23 cellular contexts compared by ENCODE assay signal in genomic region chr20:63256954-63257353, GRCh38. TPM values are rescaled to one million over a fixed set of nuclear protein-coding genes. Genes with fewer than 3 reads are reported as not detected.
DNase-seq lines count a peak whose midpoint lies in the region; ATAC-seq, FAIRE-seq and TF ChIP-seq lines count a peak whose summit lies in the region.
"Had no signal": no experiment of that assay in that cellular context is flagged by ENCODE, and none has a peak within 500 bp of the region (broad histone marks: within the 10 kb centered on the region; RNA-seq: fewer than 3 reads in every experiment).

No MANE protein-coding gene starts in this region.

- H3K36me3 Mint-ChIP-seq in nephron (ENCODE audit: low read depth) = no peaks in the 10 kb centered on the region
- H3K36me3 Mint-ChIP-seq in stimulated activated naive B cell treated with anti-CD40 and anti-IgM and Interleukin-4, amounts not matched to agents 10 μg/mL and 1 μg/mL and 100 μg/mL, for 72 hours = no peaks in the 10 kb centered on the region

- no peak for DNase-seq in HTR-8/SVneo (ENCODE audit: insufficient read length, low spot score)
- DNase-seq in bronchial epithelial cell (ENCODE audit: low read depth) = no peak
- DNase-seq in stimulated activated naive B cell treated with anti-CD40 and anti-IgM and Interleukin-4, amounts not matched to agents 10 μg/mL and 1 μg/mL and 100 μg/mL, for 72 hours = no peak
- no peak for DNase-seq in nucleus accumbens (lab: John Stamatoyannopoulos, UW)
- DNase-seq in Right ventricle myocardium inferior (ENCODE audit: missing footprints) = no peak
- no peak for DNase-seq in stimulated activated naive CD8-positive, alpha-beta T cell treated with anti-CD3 and anti-CD28 coated beads, Interleukin-15, amount 100 ng/mL, for 72 hours
- DNase-seq: Calu3; CD8-positive, alpha-beta memory T cell; DMS153; GM23248; Kasumi-1; NCI-H1694; NCI-H2081 treated with DMSO at 0.1 percent for 48 hours; NCI-H446; OCI-M1; SHP77; SK-N-SH had no signal

- peak overlapping the region; percentile 9 to 99 (median 98) for H3K27ac Mint-ChIP-seq in nephron
- peak overlapping the region; percentile 37 for H3K27ac Mint-ChIP-seq in stimulated activated naive B cell treated with anti-CD40 and anti-IgM and Interleukin-4, amounts not matched to agents 10 μg/mL and 1 μg/mL and 100 μg/mL, for 72 hours
- no peak overlapping the region for H3K27ac Mint-ChIP-seq in stimulated activated naive CD8-positive, alpha-beta T cell treated with anti-CD3 and anti-CD28 coated beads, Interleukin-15, amount 100 ng/mL, for 72 hours
- H3K27ac Mint-ChIP-seq: CD8-positive, alpha-beta memory T cell had no signal

- H3K9me3 Mint-ChIP-seq in nephron = no peaks in the 10 kb centered on the region
- no peaks in the 10 kb centered on the region for H3K9me3 Mint-ChIP-seq in stimulated activated naive B cell treated with anti-CD40 and anti-IgM and Interleukin-4, amounts not matched to agents 10 μg/mL and 1 μg/mL and 100 μg/mL, for 72 hours
- H3K9me3 Mint-ChIP-seq in stimulated activated naive CD8-positive, alpha-beta T cell treated with anti-CD3 and anti-CD28 coated beads, Interleukin-15, amount 100 ng/mL, for 72 hours = no peaks in the 10 kb centered on the region
- H3K9me3 Mint-ChIP-seq: CD8-positive, alpha-beta memory T cell had no signal

- H3K27me3 ChIP-seq in bronchial epithelial cell (ENCODE audit: control insufficient read depth, insufficient read depth, low read length) = peaks cover 22% of the 10 kb centered on the region

- H3K36me3 ChIP-seq in bronchial epithelial cell (ENCODE audit: control insufficient read depth, insufficient read depth, low read length) = no peaks in the 10 kb centered on the region
- H3K36me3 ChIP-seq: HAP-1 had no signal

- no peak overlapping the region for H3K4me3 ChIP-seq in bronchial epithelial cell (ENCODE audit: low read depth, low read length)
- H3K4me3 ChIP-seq: GM23248, HAP-1 had no signal

- TF ChIP-seq CTCF in bronchial epithelial cell (IDR thresholded peaks at IDR 0.05; ENCODE audit: insufficient read depth, low read length, severe bottlenecking) (no peak), nephron (IDR thresholded peaks at IDR 0.05; ENCODE audit: unreplicated experiment in 3 of 3) (no peak)

- FAIRE-seq in HTR-8/SVneo (lab: Jason Lieb, UNC) = peak; percentile 98
- peak; percentile 70 for FAIRE-seq in bronchial epithelial cell (lab: Jason Lieb, UNC)
- FAIRE-seq: G401.6, GM12892, RCC 7860 had no signal

- ATAC-seq in stimulated activated naive B cell treated with anti-CD40 and anti-IgM and Interleukin-4, amounts not matched to agents 10 μg/mL and 1 μg/mL and 100 μg/mL, for 72 hours (replicated peaks) = no peak
- ATAC-seq in Right ventricle myocardium inferior = no peak
- ATAC-seq in stimulated activated naive CD8-positive, alpha-beta T cell treated with anti-CD3 and anti-CD28 coated beads, Interleukin-15, amount 100 ng/mL, for 72 hours = no peak

- intact Hi-C loops in Right ventricle myocardium inferior (cut with DNase I) = no loop called here

- H3K27me3 Mint-ChIP-seq in nephron (ENCODE audit: low read depth) = peaks cover 22% of the 10 kb centered on the region
- H3K27me3 Mint-ChIP-seq in stimulated activated naive B cell treated with anti-CD40 and anti-IgM and Interleukin-4, amounts not matched to agents 10 μg/mL and 1 μg/mL and 100 μg/mL, for 72 hours = peaks cover 72 to 91% of the 10 kb centered on the region in 2 donors
- H3K27me3 Mint-ChIP-seq in stimulated activated naive CD8-positive, alpha-beta T cell treated with anti-CD3 and anti-CD28 coated beads, Interleukin-15, amount 100 ng/mL, for 72 hours = peaks cover 69% of the 10 kb centered on the region

- peak overlapping the region in 2 of 3 experiments; percentile 57 to 65 for H3K4me3 Mint-ChIP-seq in nephron
- H3K4me3 Mint-ChIP-seq in stimulated activated naive B cell treated with anti-CD40 and anti-IgM and Interleukin-4, amounts not matched to agents 10 μg/mL and 1 μg/mL and 100 μg/mL, for 72 hours = no peak overlapping the region
- H3K4me3 Mint-ChIP-seq in stimulated activated naive CD8-positive, alpha-beta T cell treated with anti-CD3 and anti-CD28 coated beads, Interleukin-15, amount 100 ng/mL, for 72 hours = no peak overlapping the region
- H3K4me3 Mint-ChIP-seq: CD8-positive, alpha-beta memory T cell had no signal

- H3K4me1 Mint-ChIP-seq in nephron = peaks cover 79% of the 10 kb centered on the region
- H3K4me1 Mint-ChIP-seq in stimulated activated naive B cell treated with anti-CD40 and anti-IgM and Interleukin-4, amounts not matched to agents 10 μg/mL and 1 μg/mL and 100 μg/mL, for 72 hours = peaks cover 8 to 17% of the 10 kb centered on the region in 2 donors
- H3K4me1 Mint-ChIP-seq in stimulated activated naive CD8-positive, alpha-beta T cell treated with anti-CD3 and anti-CD28 coated beads, Interleukin-15, amount 100 ng/mL, for 72 hours = peaks cover 19% of the 10 kb centered on the region

RNA-seq across cellular contexts. Expression of gene NKAIN4, which starts 2.7 kb away (rescaled TPM):
- total RNA-seq in bronchial epithelial cell = 0.13 and 1.1 TPM in 2 replicates
- not detected for total RNA-seq in Right ventricle myocardium inferior
- total RNA-seq: Calu3; CD8-positive, alpha-beta memory T cell; GM23248; MCF 10A had no signal

RNA-seq across cellular contexts. Expression of gene ARFGAP1, which starts 15.7 kb away (rescaled TPM):
- total RNA-seq in bronchial epithelial cell (48.8 and 49.2 TPM in 2 replicates), Right ventricle myocardium inferior (28.8 TPM)

RNA-seq across cellular contexts. Expression of gene BIRC7, which starts 21.2 kb away (rescaled TPM):
- total RNA-seq in bronchial epithelial cell (not detected in 2 replicates), Right ventricle myocardium inferior (not detected)
- total RNA-seq: CD8-positive, alpha-beta memory T cell; GM23248; MCF 10A had no signal

RNA-seq across cellular contexts. Expression of gene COL20A1, which starts 36.0 kb away (rescaled TPM):
- total RNA-seq in bronchial epithelial cell (not detected in 2 replicates), Right ventricle myocardium inferior (not detected)
- total RNA-seq: Calu3, GM23248 had no signal

RNA-seq across cellular contexts. Expression of gene YTHDF1, which starts 41.0 kb away (rescaled TPM):
- total RNA-seq in bronchial epithelial cell (24.6 and 27.1 TPM in 2 replicates), Right ventricle myocardium inferior (22.9 TPM)

Comparison
In these comparisons a context has a peak if more than half of its experiments do, and no peak if none do; other contexts are left out.
1. H3K27ac Mint-ChIP-seq: peak in nephron (3 of 3) and stimulated activated naive B cell treated with anti-CD40 and anti-IgM and Interleukin-4, amounts not matched to agents 10 μg/mL and 1 μg/mL and 100 μg/mL, for 72 hours (single experiment); none in stimulated activated naive CD8-positive, alpha-beta T cell treated with anti-CD3 and anti-CD28 coated beads, Interleukin-15, amount 100 ng/mL, for 72 hours (0 of 2).
2. H3K4me3 Mint-ChIP-seq: peak in nephron (2 of 3); none in stimulated activated naive B cell treated with anti-CD40 and anti-IgM and Interleukin-4, amounts not matched to agents 10 μg/mL and 1 μg/mL and 100 μg/mL, for 72 hours (0 of 2) and stimulated activated naive CD8-positive, alpha-beta T cell treated with anti-CD3 and anti-CD28 coated beads, Interleukin-15, amount 100 ng/mL, for 72 hours (0 of 2).